Comparison of ENCODE assay signal across 22 cellular contexts in genomic region chr5:78016831-78017529, GRCh38.
DNase-seq lines count a peak whose midpoint lies in the region; ATAC-seq, FAIRE-seq and TF ChIP-seq lines count a peak whose summit lies in the region.
"Had no signal": no experiment of that assay in that cellular context is flagged by ENCODE, and none has a peak within 500 bp of the region (broad histone marks: within the 10 kb centered on the region; RNA-seq: fewer than 3 reads in every experiment).

No MANE protein-coding gene starts in this region.

- CTCF ChIA-PET in GM10248 (lab: Yijun Ruan, JAX): interaction anchor here (1.1 to 1.3 kb wide), 2 partner anchors 111 to 371 kb away, joined by 3 to 4 read pairs; no protein-coding TSS in a partner anchor

- H3K27me3 ChIP-seq in iPS-18a (ENCODE audit: control insufficient read depth, insufficient read depth, low read length): peaks cover 97% of the 10 kb centered on the region
- H3K27me3 ChIP-seq: uterus had no signal

- POLR2A ChIA-PET in GM10248 (lab: Yijun Ruan, JAX): interaction anchor here (0.5 kb wide), 1 partner anchor 631 kb away, joined by 4 read pairs; the partner anchor contains the start of gene LHFPL2

- peaks cover 11% of the 10 kb centered on the region for H3K4me1 ChIP-seq in iPS-18a (ENCODE audit: control insufficient read depth, low read depth, low read length)
- H3K4me1 ChIP-seq: parathyroid adenoma, uterus had no signal

- ATAC-seq in GM21360 (IDR thresholded peaks at IDR 0.05; ENCODE audit: unreplicated experiment): no peak

- H3K9ac ChIP-seq in iPS-18a (ENCODE audit: low read length): no peak overlapping the region
- H3K9ac ChIP-seq: KMS-11, parathyroid adenoma had no signal

- H3K4me3 ChIP-seq in iPS-18a (ENCODE audit: low read length): peak overlapping the region; percentile 26
- H3K4me3 ChIP-seq: uterus had no signal

- H3K27ac ChIP-seq in iPS-18a (ENCODE audit: low read length): no peak overlapping the region
- H3K27ac ChIP-seq: KMS-11, parathyroid adenoma, RWPE1, uterus had no signal

- no peaks in the 10 kb centered on the region for H3K9me3 ChIP-seq in iPS-18a (ENCODE audit: control insufficient read depth, low read depth, low read length)
- H3K9me3 ChIP-seq: uterus had no signal

- no peak for TF ChIP-seq POLR2A in GM12892 (IDR thresholded peaks at IDR 0.05; ENCODE audit: low read depth, low read length)

- no peaks in the 10 kb centered on the region for H3K36me3 ChIP-seq in iPS-18a (ENCODE audit: control insufficient read depth, low read depth, low read length)
- H3K36me3 ChIP-seq: uterus had no signal

- DNase-seq in GM12892 (ENCODE audit: insufficient read length) (no peak), NCI-H1436 (lab: John Stamatoyannopoulos, UW) (peak; percentile 99), NCI-H748 (lab: John Stamatoyannopoulos, UW; ENCODE audit: unreplicated experiment) (peak; percentile 100), putamen (ENCODE audit: low spot score) (no peak), GM13977 (ENCODE audit: low spot score) (no peak), GM10248 (ENCODE audit: extremely low spot score) (no peak)
- DNase-seq: activated CD4-positive, alpha-beta T cell treated with anti-CD3 and anti-CD28 coated beads for 48 hours; activated CD8-positive, alpha-beta memory T cell treated with anti-CD3 and anti-CD28 coated beads, Interleukin-2, amount 50 U/mL, for 4 hours; activated gamma-delta T cell; amniotic stem cell; caudate nucleus; CD8-positive, alpha-beta memory T cell; naive B cell; NK-92 treated with Interleukin-12 subunit alpha and Interleukin-12 subunit beta, amount 100 ng/mL, for 24 hours; stimulated activated CD4-positive, alpha-beta T cell treated with anti-CD3 and anti-CD28 coated beads, Interleukin-4, amount 100 ng/mL, for 1 hour; uterus had no signal

- no peak for TF ChIP-seq CTCF in GM13977 (IDR thresholded peaks at IDR 0.05; ENCODE audit: extremely low read depth, insufficient read depth, missing control alignments)
- no peak for TF ChIP-seq CTCF in GM10248 (IDR thresholded peaks at IDR 0.05; ENCODE audit: control extremely low read depth, extremely low read depth, low read depth, missing control alignments)

- peak; percentile 62 for FAIRE-seq in GM12892 (lab: Jason Lieb, UNC)
- FAIRE-seq: keratinocyte had no signal

- in situ Hi-C loops in GM13977 (cut with MboI; ENCODE audit: low pct_unique_long_range_greater_than_20kb, low sequenced_read_pairs, unreplicated experiment): no loop called here

Comparison
In these comparisons a context has a peak if more than half of its experiments do, and no peak if none do; other contexts are left out.
1. DNase-seq: peak in NCI-H1436 (single experiment) and NCI-H748 (single experiment); none in GM12892 (single experiment), putamen (single experiment), GM13977 (single experiment) and GM10248 (single experiment).